Comparison of ENCODE assay signal across 8 cellular contexts in the genomic region with DNA sequence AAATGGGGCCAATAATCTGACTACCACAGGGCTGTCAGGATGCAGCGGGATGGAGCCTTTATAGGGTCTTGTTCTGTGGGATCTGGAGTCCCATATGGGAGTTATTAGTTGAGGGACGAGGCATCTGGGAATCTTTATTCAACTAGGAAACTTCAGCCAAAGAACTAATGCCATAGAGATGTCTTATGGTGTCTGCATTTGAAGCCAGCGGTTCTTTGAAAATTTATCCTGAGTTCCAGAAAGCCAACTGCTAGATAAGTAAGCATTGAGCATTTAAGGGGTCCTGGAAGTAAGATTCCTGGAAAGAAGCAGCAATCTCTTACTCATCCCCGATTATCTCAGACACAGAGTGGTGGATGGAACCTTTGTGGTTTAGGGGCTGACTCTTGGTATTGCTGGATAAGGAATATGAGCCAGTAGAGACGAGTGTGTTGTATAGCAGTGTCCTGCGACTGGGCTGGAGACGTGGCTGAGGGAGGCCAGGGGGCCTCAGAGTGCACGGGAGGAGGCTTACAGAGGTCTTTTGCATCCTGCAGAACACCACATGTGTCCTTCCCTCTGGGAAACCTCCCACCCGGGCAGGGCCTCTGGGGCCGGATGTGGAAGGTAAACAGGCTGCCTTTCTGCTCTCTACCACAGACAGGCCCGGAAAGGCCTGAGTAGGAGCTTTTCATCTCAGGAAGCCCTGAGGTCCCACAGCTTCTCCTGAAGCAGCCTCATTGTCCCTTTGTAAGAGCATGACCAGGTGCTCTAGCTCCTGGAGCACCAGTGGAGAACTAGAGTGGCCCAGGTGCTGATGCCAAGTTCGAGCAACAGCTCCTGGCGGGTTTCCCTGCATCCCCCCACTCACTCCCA. TPM values are rescaled to one million over a fixed set of nuclear protein-coding genes. Genes with fewer than 3 reads are reported as not detected.
DNase-seq lines count a peak whose midpoint lies in the region; ATAC-seq and TF ChIP-seq lines count a peak whose summit lies in the region.

No MANE protein-coding gene starts in this region.

- peak overlapping the region in 1 of 2 donors; percentile 73 for H3K9ac ChIP-seq in colonic mucosa (ENCODE audit: low read depth in 2 of 2, low read length in 2 of 2)
- H3K9ac ChIP-seq in muscle layer of colon (ENCODE audit: low read length): peak overlapping the region; percentile 14

- H3K27me3 ChIP-seq in colonic mucosa (no peaks in the 10 kb centered on the region), muscle layer of colon (ENCODE audit: control insufficient read depth in 1 of 2, insufficient read depth in 2 of 2, low read length in 2 of 2) (no peaks in the 10 kb centered on the region)

- no peak for TF ChIP-seq CTCF in colonic mucosa (IDR thresholded peaks at IDR 0.05)
- no peak for TF ChIP-seq CTCF in GM20000 (IDR thresholded peaks at IDR 0.05; ENCODE audit: extremely low read depth, missing control alignments)

- peak; percentile 47 for DNase-seq in AG08395 (ENCODE audit: low spot score)
- peak; percentile 23 for DNase-seq in NCI-H69 (lab: John Stamatoyannopoulos, UW)
- DNase-seq in colonic mucosa: no peak
- no peak for DNase-seq in GDM1 (lab: John Stamatoyannopoulos, UW)
- DNase-seq in GOT3 (lab: John Stamatoyannopoulos, UW): no peak
- no peak for DNase-seq in GM20000 (ENCODE audit: low spot score)

- intact Hi-C loops in colonic mucosa (cut with DNase I): no loop called here

- H3K27ac ChIP-seq in colonic mucosa (peak overlapping the region; percentile 24), muscle layer of colon (ENCODE audit: low read depth, low read length) (peak overlapping the region; percentile 73)

- no peak overlapping the region for H3K4me3 ChIP-seq in colonic mucosa
- H3K4me3 ChIP-seq in muscle layer of colon (ENCODE audit: low read depth in 1 of 2, low read length in 2 of 2): peak overlapping the region in 1 of 2 donors; percentile 33

- ATAC-seq in HG02571 (IDR thresholded peaks at IDR 0.05; ENCODE audit: unreplicated experiment): no peak

- H3K9me3 ChIP-seq in colonic mucosa (no peaks in the 10 kb centered on the region), muscle layer of colon (ENCODE audit: low read length) (no peaks in the 10 kb centered on the region)

- peaks cover 16% of the 10 kb centered on the region for H3K4me1 ChIP-seq in colonic mucosa
- peaks cover 64% of the 10 kb centered on the region for H3K4me1 ChIP-seq in muscle layer of colon (ENCODE audit: insufficient read depth, low read length)

- no peaks in the 10 kb centered on the region for H3K36me3 ChIP-seq in colonic mucosa
- peaks cover 9% of the 10 kb centered on the region for H3K36me3 ChIP-seq in muscle layer of colon (ENCODE audit: insufficient read depth, low read length)

RNA-seq across cellular contexts. Expression of gene ACTN4, which starts 28.8 kb away (rescaled TPM):
- total RNA-seq in colonic mucosa: 1,000 to 10,000 TPM; 1,019 to 1,060 TPM

RNA-seq across cellular contexts. Expression of gene EIF3K, which starts 57.3 kb away (rescaled TPM):
- total RNA-seq in colonic mucosa: 100 to 1,000 TPM; 367 to 445 TPM

RNA-seq across cellular contexts. Expression of gene MAP4K1, which starts 58.5 kb away (rescaled TPM):
- total RNA-seq in colonic mucosa: 1 to 10 TPM; 2.6 to 4.9 TPM

Comparison
In these comparisons a context has a peak if more than half of its experiments do, and no peak if none do; other contexts are left out.
1. DNase-seq: peak in AG08395 (single experiment) and NCI-H69 (single experiment); none in colonic mucosa (single experiment), GDM1 (single experiment), GOT3 (single experiment) and GM20000 (single experiment).